ENCODE assay signal across 1 cellular context in the genomic region with DNA sequence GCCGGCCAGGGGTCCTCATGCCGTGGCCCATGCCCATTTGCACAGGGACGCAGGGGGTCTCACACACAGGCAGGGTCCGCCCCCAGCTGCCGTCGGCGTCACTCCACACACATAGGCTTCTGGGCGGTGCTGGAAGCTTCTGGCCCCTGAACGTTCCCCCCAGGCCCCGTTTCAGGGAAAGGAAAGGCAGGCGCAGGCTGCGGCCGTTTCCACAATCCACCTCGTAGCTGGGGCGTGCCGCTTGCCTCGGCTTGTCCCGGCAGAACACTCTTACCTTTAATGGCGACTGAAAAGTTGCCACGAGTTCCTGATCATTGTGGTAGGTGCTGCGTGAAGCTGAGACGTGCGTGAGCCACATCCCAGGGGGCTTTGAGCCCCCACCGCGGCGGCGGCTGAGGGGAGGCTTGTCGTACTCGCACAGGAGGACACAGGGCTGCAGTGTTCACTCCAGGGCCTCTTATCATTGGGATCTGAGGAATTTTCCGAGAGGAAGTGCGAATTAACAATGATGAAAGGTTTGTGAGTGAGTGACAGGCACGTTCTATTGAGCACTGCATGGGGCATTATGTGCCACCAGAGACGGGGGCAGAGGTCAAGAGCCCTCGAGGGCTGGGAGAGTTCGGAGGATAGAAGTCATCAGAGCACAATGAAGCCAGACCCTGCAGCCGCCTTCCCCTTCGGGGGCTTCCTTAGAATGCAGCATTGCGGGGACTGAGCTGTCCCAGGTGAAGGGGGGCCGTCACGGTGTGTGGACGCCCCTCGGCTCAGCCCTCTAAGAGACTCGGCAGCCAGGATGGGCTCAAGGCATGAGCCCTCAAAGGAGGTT.
TF ChIP-seq lines count a peak whose summit lies in the region.

No MANE protein-coding gene starts in this region.

TF ChIP-seq in endothelial cell of umbilical vein, 7 proteins besides CTCF, POLR2A, EP300 and RAD21:
- TF ChIP-seq POLR2AphosphoS5 (IDR thresholded peaks at IDR 0.05; ENCODE audit: insufficient read depth, low read depth, low read length): no peak
- no peak for TF ChIP-seq EZH2 (IDR thresholded peaks at IDR 0.05; ENCODE audit: borderline replicate concordance, low read depth, low read length, severe bottlenecking)
- TF ChIP-seq MYC (IDR thresholded peaks at IDR 0.05; ENCODE audit: low read depth, low read length): no peak
- TF ChIP-seq, protein P1, sequence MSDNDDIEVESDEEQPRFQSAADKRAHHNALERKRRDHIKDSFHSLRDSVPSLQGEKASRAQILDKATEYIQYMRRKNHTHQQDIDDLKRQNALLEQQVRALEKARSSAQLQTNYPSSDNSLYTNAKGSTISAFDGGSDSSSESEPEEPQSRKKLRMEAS (IDR thresholded peaks at IDR 0.05; ENCODE audit: insufficient read depth, insufficient read length): no peak
- peak; percentile 62 for TF ChIP-seq GATA2 (IDR thresholded peaks at IDR 0.05; ENCODE audit: insufficient read depth, insufficient read length, low read depth, low read length)
